31 cellular contexts compared by ENCODE assay signal in the genomic region with DNA sequence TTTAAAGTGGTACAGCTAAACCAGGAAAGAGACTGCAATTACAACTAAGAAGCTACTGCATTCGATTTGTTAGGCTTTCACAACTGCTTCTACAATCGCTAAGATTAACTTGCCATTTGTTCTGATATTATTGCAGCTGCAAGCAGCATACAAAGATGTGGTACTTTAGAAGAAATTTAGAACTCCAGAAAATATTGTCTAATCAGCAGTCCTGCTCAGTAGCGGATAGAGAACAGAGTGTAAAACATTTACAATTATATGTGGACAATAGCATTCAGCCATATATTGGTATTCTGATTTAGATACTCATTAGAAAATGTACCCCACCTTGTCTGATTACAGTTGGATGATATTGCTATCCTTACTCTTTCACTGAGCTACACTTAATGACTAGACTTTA.
DNase-seq lines count a peak whose midpoint lies in the region; ATAC-seq, FAIRE-seq and TF ChIP-seq lines count a peak whose summit lies in the region.
"Had no signal": no experiment of that assay in that cellular context is flagged by ENCODE, and none has a peak within 500 bp of the region (broad histone marks: within the 10 kb centered on the region; RNA-seq: fewer than 3 reads in every experiment).

No MANE protein-coding gene starts in this region.

- ATAC-seq in HepG2: no peak
- no peak for ATAC-seq in right lobe of liver
- ATAC-seq in A549: no peak
- no peak for ATAC-seq in IMR-90 (ENCODE audit: low read depth)
- ATAC-seq: CD8-positive, alpha-beta T cell had no signal

- no peak overlapping the region for H3K14ac ChIP-seq in IMR-90 (replicated peaks; ENCODE audit: low read depth, low read length)

- no peak for DNase-seq in HepG2 (ENCODE audit: low spot score)
- DNase-seq in right lobe of liver: no peak
- no peak for DNase-seq in A549 (ENCODE audit: low read depth in 1 of 2, low spot score in 1 of 2)
- no peak for DNase-seq in IMR-90
- no peak for DNase-seq in NCI-H1436 (lab: John Stamatoyannopoulos, UW)
- DNase-seq in GM19240 (ENCODE audit: insufficient read length, low spot score): no peak
- DNase-seq: 8988T; ACHN; AML-193; BE2C; C1 segment of cervical spinal cord; Caco-2; Calu3; CD4-positive, alpha-beta memory T cell; CD4-positive, alpha-beta T cell; CD4-positive, CD25-positive, alpha-beta regulatory T cell; CD8-positive, alpha-beta memory T cell; CD8-positive, alpha-beta T cell; COR-L47; DMS 273 treated with DMSO at 0.1 percent for 48 hours; DMS153; DMS53; DMS79; DMS79 treated with DMSO at 0.1 percent for 48 hours; DND-41; EL had no signal

- POLR2A ChIA-PET in HepG2 (lab: Yijun Ruan, JAX): no interaction called here
- POLR2A ChIA-PET in A549 (lab: Yijun Ruan, JAX): no interaction called here
- POLR2A ChIA-PET in IMR-90 (lab: Charles Lee; ENCODE audit: unreplicated experiment): no interaction called here

- H2AFZ ChIP-seq in HepG2 (ENCODE audit: low read length): no peak overlapping the region
- no peak overlapping the region for H2AFZ ChIP-seq in IMR-90 (replicated peaks; ENCODE audit: low read length, poor library complexity)

- no peak overlapping the region for H2BK120ac ChIP-seq in IMR-90 (ENCODE audit: low read depth, low read length)

- H4K5ac ChIP-seq in IMR-90 (ENCODE audit: low read depth, low read length): no peak overlapping the region

- H3K36me3 ChIP-seq in HepG2 (replicated peaks in 1 of 2; ENCODE audit: control insufficient read depth in 1 of 2, insufficient read depth in 2 of 2, low read length in 2 of 2) (no peaks in the 10 kb centered on the region), right lobe of liver (no peaks in the 10 kb centered on the region), IMR-90 (ENCODE audit: control insufficient read depth, insufficient read depth, low read length) (no peaks in the 10 kb centered on the region)
- H3K36me3 ChIP-seq: BE2C; BLaER1; BLaER1 treated with 17β-estradiol and CSF1 and Interleukin-3, amounts not matched to agents 10 nM and 100 nM had no signal

- H3K4me1 ChIP-seq in HepG2 (ENCODE audit: insufficient read depth, low read length) (no peaks in the 10 kb centered on the region), right lobe of liver (no peaks in the 10 kb centered on the region), A549 (no peaks in the 10 kb centered on the region), IMR-90 (ENCODE audit: control insufficient read depth, insufficient read depth, low read length) (no peaks in the 10 kb centered on the region)
- H3K4me1 ChIP-seq: BE2C; BLaER1; BLaER1 treated with 17β-estradiol and CSF1 and Interleukin-3, amounts not matched to agents 10 nM and 100 nM; Caco-2 had no signal

- in situ Hi-C loops in HepG2 (cut with HindIII; ENCODE audit: extremely low pct_ligation_motif_present, low pct_unique_long_range_greater_than_20kb) (no loop called here), IMR-90 (cut with MboI; ENCODE audit: low sequenced_read_pairs) (no loop called here)

- no peak overlapping the region for H3K18ac ChIP-seq in IMR-90 (ENCODE audit: low read depth, low read length)

- no peak overlapping the region for H3K9ac ChIP-seq in HepG2 (ENCODE audit: insufficient read depth, low read depth, low read length)
- H3K9ac ChIP-seq in IMR-90 (ENCODE audit: low read depth, low read length): no peak overlapping the region
- H3K9ac ChIP-seq: BLaER1; BLaER1 treated with 17β-estradiol and CSF1 and Interleukin-3, amounts not matched to agents 10 nM and 100 nM had no signal

- no peak overlapping the region for H3K56ac ChIP-seq in IMR-90 (ENCODE audit: extremely low read depth, insufficient read depth, low read length)

- no peak overlapping the region for H4K91ac ChIP-seq in IMR-90 (ENCODE audit: insufficient read depth, low read depth, low read length)

- BruUV-seq in HepG2 (replicated peaks; lab: Mats Ljungman, UMichigan): no TSS peak
- no TSS peak for BruUV-seq in IMR-90 (replicated peaks; lab: Mats Ljungman, UMichigan)

- WGBS in HepG2 (ENCODE audit: low lambda C conversion rate): 12% methylated on average over 3 of the region's 3 CpGs
- 43% methylated on average over 3 of the region's 3 CpGs for WGBS in right lobe of liver (ENCODE audit: insufficient coverage, low coverage, low lambda C conversion rate, missing lambda C conversion rate)
- WGBS in A549 (ENCODE audit: missing lambda C conversion rate): 62% methylated on average over 3 of the region's 3 CpGs
- no CpG with 5 or more reads among the region's 3 CpGs for WGBS in IMR-90 (ENCODE audit: extremely low coverage in 2 of 2, insufficient read length in 1 of 2), 2 experiments

- H2BK5ac ChIP-seq in IMR-90 (ENCODE audit: low read depth, low read length, poor library complexity, severe bottlenecking): no peak overlapping the region

- no peaks in the 10 kb centered on the region for H3K9me1 ChIP-seq in IMR-90 (ENCODE audit: insufficient read depth, low read length)

- TF ChIP-seq EP300 in HepG2 (IDR thresholded peaks at IDR 0.05; ENCODE audit: low read depth in 2 of 2, low read length in 2 of 2) (no peak), HepG2 (CRISPR knock-in tag; IDR thresholded peaks at IDR 0.05; ENCODE audit: borderline replicate concordance) (no peak), A549 (IDR thresholded peaks at IDR 0.05) (no peak)

- H4K20me1 ChIP-seq in HepG2 (ENCODE audit: insufficient read depth, low read length): no peaks in the 10 kb centered on the region
- H4K20me1 ChIP-seq in IMR-90 (ENCODE audit: insufficient read depth, low read length): no peaks in the 10 kb centered on the region
- H4K20me1 ChIP-seq: BLaER1; BLaER1 treated with 17β-estradiol and CSF1 and Interleukin-3, amounts not matched to agents 10 nM and 100 nM had no signal

- CTCF ChIA-PET in HepG2 (lab: Yijun Ruan, JAX; ENCODE audit: low intra/inter-chr PET ratio, low total read pairs) (no interaction called here), A549 (lab: Yijun Ruan, JAX) (no interaction called here), IMR-90 (lab: Yijun Ruan, JAX) (no interaction called here)

- TF ChIP-seq POLR2A in HepG2 (IDR thresholded peaks at IDR 0.05; ENCODE audit: insufficient read depth in 1 of 2, low read depth in 2 of 2, low read length in 2 of 2) (no peak), right lobe of liver (IDR thresholded peaks at IDR 0.05) (no peak), A549 (IDR thresholded peaks at IDR 0.05; ENCODE audit: low read length) (no peak), IMR-90 (IDR thresholded peaks at IDR 0.05; ENCODE audit: low read depth, low read length) (no peak)

- H2BK20ac ChIP-seq in IMR-90 (ENCODE audit: low read depth, low read length): no peak overlapping the region

- H2AK5ac ChIP-seq in IMR-90 (ENCODE audit: low read depth, low read length): no peak overlapping the region

- no peaks in the 10 kb centered on the region for H3K27me3 ChIP-seq in HepG2 (ENCODE audit: control insufficient read depth in 1 of 2, insufficient read depth in 2 of 2, low read length in 2 of 2)
- H3K27me3 ChIP-seq in right lobe of liver: no peaks in the 10 kb centered on the region
- no peaks in the 10 kb centered on the region for H3K27me3 ChIP-seq in IMR-90 (ENCODE audit: control insufficient read depth, insufficient read depth, low read length)
- H3K27me3 ChIP-seq: BE2C; BLaER1; BLaER1 treated with 17β-estradiol and CSF1 and Interleukin-3, amounts not matched to agents 10 nM and 100 nM had no signal

- H4K8ac ChIP-seq in IMR-90 (ENCODE audit: low read depth in 2 of 2, low read length in 2 of 2): no peak overlapping the region

- H3K79me1 ChIP-seq in IMR-90 (ENCODE audit: low read depth in 1 of 2, low read length in 2 of 2): no peaks in the 10 kb centered on the region

- no peak overlapping the region for H2AK9ac ChIP-seq in IMR-90 (replicated peaks; ENCODE audit: low read depth, low read length, poor library complexity)

- FAIRE-seq in HepG2 (lab: Jason Lieb, UNC): no peak
- FAIRE-seq in A549 (lab: Jason Lieb, UNC): no peak
- FAIRE-seq: A204.1 had no signal

- H3K4ac ChIP-seq in IMR-90 (ENCODE audit: low read depth, low read length): no peak overlapping the region

- intact Hi-C loops in HepG2 (cut with micrococcal nuclease; ENCODE audit: unreplicated experiment): no loop called here
- intact Hi-C loops in right lobe of liver (cut with DNase I): no loop called here
- intact Hi-C loops in IMR-90 (cut with micrococcal nuclease): no loop called here

- no peak for TF ChIP-seq CTCF in HepG2 (CRISPR knock-in tag; IDR thresholded peaks at IDR 0.05)
- no peak for TF ChIP-seq CTCF in right lobe of liver (IDR thresholded peaks at IDR 0.05)
- TF ChIP-seq CTCF in A549 (IDR thresholded peaks at IDR 0.05): no peak
- no peak for TF ChIP-seq CTCF in IMR-90 (conservative IDR thresholded peaks at IDR 0.05; ENCODE audit: low read depth, low read length)

- H3K4me3 ChIP-seq in HepG2 (replicated peaks in 1 of 3; ENCODE audit: insufficient read depth in 1 of 3, low read depth in 2 of 3, low read length in 3 of 3) (no peak overlapping the region), right lobe of liver (no peak overlapping the region), A549 (no peak overlapping the region), IMR-90 (ENCODE audit: insufficient read depth, low read depth, low read length) (no peak overlapping the region)
- H3K4me3 ChIP-seq: BLaER1; BLaER1 treated with 17β-estradiol and CSF1 and Interleukin-3, amounts not matched to agents 10 nM and 100 nM had no signal

- H3K4me2 ChIP-seq in HepG2 (ENCODE audit: low read depth, low read length): no peak overlapping the region
- no peak overlapping the region for H3K4me2 ChIP-seq in A549
- H3K4me2 ChIP-seq in IMR-90 (ENCODE audit: low read depth, low read length): no peak overlapping the region
- H3K4me2 ChIP-seq: BLaER1; BLaER1 treated with 17β-estradiol and CSF1 and Interleukin-3, amounts not matched to agents 10 nM and 100 nM had no signal

- no peak overlapping the region for H2BK15ac ChIP-seq in IMR-90 (ENCODE audit: low read depth, low read length)

- TF ChIP-seq RAD21 in HepG2 (CRISPR knock-in tag; IDR thresholded peaks at IDR 0.05): no peak
- TF ChIP-seq RAD21 in A549 (conservative IDR thresholded peaks at IDR 0.05 in 1 of 2, IDR thresholded peaks at IDR 0.05 in 1 of 2): no peak
- TF ChIP-seq RAD21 in IMR-90 (IDR thresholded peaks at IDR 0.05; ENCODE audit: low read length): no peak

- H3K9me3 ChIP-seq in HepG2 (ENCODE audit: low read length): no peaks in the 10 kb centered on the region
- no peaks in the 10 kb centered on the region for H3K9me3 ChIP-seq in right lobe of liver
- no peaks in the 10 kb centered on the region for H3K9me3 ChIP-seq in A549
- peaks cover 1% of the 10 kb centered on the region; the same call in 1 of the 2 replicates for H3K9me3 ChIP-seq in IMR-90 (ENCODE audit: control insufficient read depth, insufficient read depth, low read length)
- H3K9me3 ChIP-seq: BE2C; BLaER1; BLaER1 treated with 17β-estradiol and CSF1 and Interleukin-3, amounts not matched to agents 10 nM and 100 nM; Caco-2 had no signal

- no peaks in the 10 kb centered on the region for H3K79me2 ChIP-seq in HepG2 (ENCODE audit: insufficient read depth, low read length)

- H3K27ac ChIP-seq in HepG2 (ENCODE audit: extremely low read length, insufficient read depth, low read length): no peak overlapping the region
- H3K27ac ChIP-seq in right lobe of liver: no peak overlapping the region
- no peak overlapping the region for H3K27ac ChIP-seq in A549
- no peak overlapping the region for H3K27ac ChIP-seq in IMR-90 (ENCODE audit: insufficient read depth, low read length)
- H3K27ac ChIP-seq: 22Rv1; BLaER1; BLaER1 treated with 17β-estradiol and CSF1 and Interleukin-3, amounts not matched to agents 10 nM and 100 nM; C4-2B had no signal

- no peak overlapping the region for H3K23ac ChIP-seq in IMR-90 (ENCODE audit: low read depth, low read length)

- dilution Hi-C loops in IMR-90 (cut with HindIII; ENCODE audit: low sequenced_read_pairs, unreplicated experiment): no loop called here
